Comparison of ENCODE assay signal across 8 cellular contexts in genomic region chr11:126062679-126063509, GRCh38. TPM values are rescaled to one million over a fixed set of nuclear protein-coding genes. Genes with fewer than 3 reads are reported as not detected.
DNase-seq lines count a peak whose midpoint lies in the region; ATAC-seq, FAIRE-seq and TF ChIP-seq lines count a peak whose summit lies in the region.

CDON (minus strand) TSS chr11:126062866; CDS start chr11:126023476, 39,390 bp downstream.

- in situ Hi-C loops in IMR-90 (cut with MboI; ENCODE audit: low sequenced_read_pairs): no loop called here

- dilution Hi-C loops in IMR-90 (cut with HindIII; ENCODE audit: low sequenced_read_pairs, unreplicated experiment): no loop called here

- H3K18ac ChIP-seq in IMR-90 (ENCODE audit: low read depth, low read length): peak within 1 kb of the TSS; percentile 99

- peaks cover 24% of the 10 kb centered on the region for H3K27me3 ChIP-seq in IMR-90 (ENCODE audit: control insufficient read depth, insufficient read depth, low read length)
- H3K27me3 ChIP-seq in OCI-LY3 (ENCODE audit: low read depth, low read length): peaks cover 25% of the 10 kb centered on the region

- TF ChIP-seq CTCF in D721Med (IDR thresholded peaks at IDR 0.05; ENCODE audit: insufficient read depth, missing control alignments): peak; percentile 5
- peak; percentile 29; the same call in 1 of the 2 replicates for TF ChIP-seq CTCF in IMR-90 (conservative IDR thresholded peaks at IDR 0.05; ENCODE audit: low read depth, low read length)
- no peak for TF ChIP-seq CTCF in OCI-LY3 (IDR thresholded peaks at IDR 0.05; ENCODE audit: low read depth, low read length)
- TF ChIP-seq CTCF in epithelial cell of esophagus (IDR thresholded peaks at IDR 0.05; ENCODE audit: insufficient read depth, low read depth, low read length, missing control alignments): no peak
- no peak for TF ChIP-seq CTCF in mucosa of descending colon (IDR thresholded peaks at IDR 0.05)

- H3K9ac ChIP-seq in IMR-90 (ENCODE audit: low read depth, low read length) (peak within 1 kb of the TSS; percentile 93), OCI-LY3 (ENCODE audit: low read length) (peak within 1 kb of the TSS; percentile 65)

- CTCF ChIA-PET in IMR-90 (lab: Yijun Ruan, JAX): interaction anchor here (1.0 kb wide), 1 partner anchor 131 kb away, joined by 3 read pairs; no protein-coding TSS in a partner anchor

- FAIRE-seq in D721Med (lab: Jason Lieb, UNC): no peak

- H3K9me3 ChIP-seq in IMR-90 (ENCODE audit: control insufficient read depth, insufficient read depth, low read length) (no peaks in the 10 kb centered on the region), OCI-LY3 (ENCODE audit: insufficient read depth, low read length) (no peaks in the 10 kb centered on the region), mucosa of descending colon (no peaks in the 10 kb centered on the region)

- H4K20me1 ChIP-seq in IMR-90 (ENCODE audit: insufficient read depth, low read length): no peaks in the 10 kb centered on the region
- no peaks in the 10 kb centered on the region for H4K20me1 ChIP-seq in OCI-LY3 (ENCODE audit: insufficient read depth, low read length)

- peak within 1 kb of the TSS; percentile 99 for H4K91ac ChIP-seq in IMR-90 (ENCODE audit: insufficient read depth, low read depth, low read length)

- peak within 1 kb of the TSS; percentile 96 for H2AK9ac ChIP-seq in IMR-90 (replicated peaks; ENCODE audit: low read depth, low read length, poor library complexity)

- H3K4ac ChIP-seq in IMR-90 (ENCODE audit: low read depth, low read length): peak within 1 kb of the TSS; percentile 100

- intact Hi-C loops in IMR-90 (cut with micrococcal nuclease) (loop anchor here (2.0 to 5.0 kb wide), 2 partner anchors 129 to 140 kb away; no protein-coding TSS in a partner anchor), mucosa of descending colon (cut with DNase I, micrococcal nuclease) (no loop called here)

- peak within 1 kb of the TSS; percentile 96 for H3K56ac ChIP-seq in IMR-90 (ENCODE audit: extremely low read depth, insufficient read depth, low read length)

- H2BK15ac ChIP-seq in IMR-90 (ENCODE audit: low read depth, low read length): peak within 1 kb of the TSS; percentile 98

- H3K4me1 ChIP-seq in IMR-90 (ENCODE audit: control insufficient read depth, insufficient read depth, low read length) (no peaks in the 10 kb centered on the region), OCI-LY3 (ENCODE audit: low read length) (peaks cover 5% of the 10 kb centered on the region; the same call in 1 of the 2 replicates), mucosa of descending colon (ENCODE audit: low read depth) (peaks cover 5% of the 10 kb centered on the region)

- H2AK5ac ChIP-seq in IMR-90 (ENCODE audit: low read depth, low read length): no peak within 1 kb of the TSS

- no peaks in the 10 kb centered on the region for H3K79me1 ChIP-seq in IMR-90 (ENCODE audit: low read depth in 1 of 2, low read length in 2 of 2)

- WGBS in IMR-90 (ENCODE audit: extremely low coverage in 2 of 2, insufficient read length in 1 of 2), 2 experiments: 5% methylated on average over 30 of the region's 82 CpGs; no CpG with 5 or more reads in 1 of the 2 experiments

- H2BK120ac ChIP-seq in IMR-90 (ENCODE audit: low read depth, low read length): peak within 1 kb of the TSS; percentile 100

- H3K27ac ChIP-seq in IMR-90 (ENCODE audit: insufficient read depth, low read length): peak within 1 kb of the TSS; percentile 74
- H3K27ac ChIP-seq in OCI-LY3 (ENCODE audit: low read length): peak within 1 kb of the TSS; percentile 52

- H4K8ac ChIP-seq in IMR-90 (ENCODE audit: low read depth in 2 of 2, low read length in 2 of 2): peak within 1 kb of the TSS; percentile 98

- ATAC-seq in GM21576 (IDR thresholded peaks at IDR 0.05; ENCODE audit: unreplicated experiment) (peak; percentile 97), IMR-90 (ENCODE audit: low read depth) (peak; percentile 99), mucosa of descending colon (peak; percentile 97)

- H3K4me2 ChIP-seq in IMR-90 (ENCODE audit: low read depth, low read length) (peak within 1 kb of the TSS; percentile 97), OCI-LY3 (ENCODE audit: low read length) (peak within 1 kb of the TSS; percentile 83)

- TF ChIP-seq POLR2A in IMR-90 (IDR thresholded peaks at IDR 0.05; ENCODE audit: low read depth, low read length): no peak

- H2BK5ac ChIP-seq in IMR-90 (ENCODE audit: low read depth, low read length, poor library complexity, severe bottlenecking): peak within 1 kb of the TSS; percentile 49

- peak; percentile 80 for DNase-seq in D721Med (ENCODE audit: insufficient read length, low spot score)
- peak; percentile 87 for DNase-seq in IMR-90
- peak; percentile 85 for DNase-seq in activated T-cell treated with anti-CD3 and anti-CD28 coated beads for 24 hours (ENCODE audit: low read depth)
- DNase-seq in epithelial cell of esophagus (ENCODE audit: low read depth): peak; percentile 94
- peak; percentile 93 to 95 (median 95) for DNase-seq in mucosa of descending colon
- DNase-seq in stimulated activated CD8-positive, alpha-beta memory T cell treated with anti-CD3 and anti-CD28 coated beads, Interleukin-2, amount 100 ng/mL, for 48 hours (ENCODE audit: low read depth in 2 of 2): peak; percentile 84 to 89

- no peaks in the 10 kb centered on the region for H3K36me3 ChIP-seq in IMR-90 (ENCODE audit: control insufficient read depth, insufficient read depth, low read length)
- H3K36me3 ChIP-seq in OCI-LY3 (replicated peaks; ENCODE audit: low read depth, low read length): no peaks in the 10 kb centered on the region
- no peaks in the 10 kb centered on the region for H3K36me3 ChIP-seq in mucosa of descending colon (ENCODE audit: low read depth)

- no TSS peak for BruUV-seq in IMR-90 (replicated peaks; lab: Mats Ljungman, UMichigan)

- no peaks in the 10 kb centered on the region for H3K9me1 ChIP-seq in IMR-90 (ENCODE audit: insufficient read depth, low read length)

- 0 out of 2 replicates have a peak, but pooled peaks have one; percentile 10 for TF ChIP-seq RAD21 in IMR-90 (IDR thresholded peaks at IDR 0.05; ENCODE audit: low read length)

- H3K4me3 ChIP-seq in IMR-90 (ENCODE audit: insufficient read depth, low read depth, low read length): peak within 1 kb of the TSS; percentile 61
- peak within 1 kb of the TSS; percentile 85 for H3K4me3 ChIP-seq in OCI-LY3 (ENCODE audit: low read length)
- peak within 1 kb of the TSS; percentile 60 for H3K4me3 ChIP-seq in epithelial cell of esophagus (ENCODE audit: low read length)
- peak within 1 kb of the TSS; percentile 40 for H3K4me3 ChIP-seq in mucosa of descending colon

- no peaks in the 10 kb centered on the region for H3K79me2 ChIP-seq in OCI-LY3 (ENCODE audit: low read length)

- peak within 1 kb of the TSS; percentile 100 for H2BK20ac ChIP-seq in IMR-90 (ENCODE audit: low read depth, low read length)

- peak within 1 kb of the TSS; percentile 100 for H3K14ac ChIP-seq in IMR-90 (replicated peaks; ENCODE audit: low read depth, low read length)

- peak within 1 kb of the TSS; percentile 100 for H3K23ac ChIP-seq in IMR-90 (ENCODE audit: low read depth, low read length)

- H4K5ac ChIP-seq in IMR-90 (ENCODE audit: low read depth, low read length): peak within 1 kb of the TSS; percentile 94

- POLR2A ChIA-PET in IMR-90 (lab: Charles Lee; ENCODE audit: unreplicated experiment): interaction anchor here (0.6 kb wide), 1 partner anchor 59 kb away, joined by 4 read pairs; no protein-coding TSS in a partner anchor

- peak within 1 kb of the TSS; percentile 100 for H2AFZ ChIP-seq in IMR-90 (replicated peaks; ENCODE audit: low read length, poor library complexity)
- peak within 1 kb of the TSS; percentile 97 for H2AFZ ChIP-seq in OCI-LY3 (ENCODE audit: low read depth, low read length)

TF ChIP-seq in IMR-90, 13 proteins besides CTCF, POLR2A, EP300 and RAD21:
- TF ChIP-seq BHLHE40 (IDR thresholded peaks at IDR 0.05; ENCODE audit: low read depth, low read length) (peak; percentile 97), MXI1 (IDR thresholded peaks at IDR 0.05; ENCODE audit: borderline replicate concordance, low read depth, low read length) (no peak), RCOR1 (IDR thresholded peaks at IDR 0.05; ENCODE audit: insufficient replicate concordance, low read length) (no peak), MAFK (IDR thresholded peaks at IDR 0.05; ENCODE audit: low read depth, low read length) (no peak), RFX5 (IDR thresholded peaks at IDR 0.05; ENCODE audit: low read depth, low read length) (no peak), MAZ (IDR thresholded peaks at IDR 0.05; ENCODE audit: borderline replicate concordance, low read depth, low read length) (peak; percentile 72; the same call in 1 of the 2 replicates), FOS (IDR thresholded peaks at IDR 0.05; ENCODE audit: low read depth, low read length) (no peak), USF2 (IDR thresholded peaks at IDR 0.05; ENCODE audit: low read depth, low read length) (0 out of 2 replicates have a peak, but pooled peaks have one; percentile 6), SMC3 (IDR thresholded peaks at IDR 0.05; ENCODE audit: low read depth, low read length) (no peak), CEBPB (IDR thresholded peaks at IDR 0.05; ENCODE audit: low read depth, low read length) (no peak), CHD1 (IDR thresholded peaks at IDR 0.05; ENCODE audit: low read depth, low read length) (peak; percentile 99; the same call in 1 of the 2 replicates), NFE2L2 (IDR thresholded peaks at IDR 0.05; ENCODE audit: low read depth, low read length) (no peak), ELK1 (IDR thresholded peaks at IDR 0.05; ENCODE audit: borderline replicate concordance, low read depth, low read length) (no peak)

RNA-seq across cellular contexts. Expression of gene CDON, which starts in this region (rescaled TPM):
- total RNA-seq in IMR-90 (2012; rRNA removed): 2.2 and 3.8 TPM in 2 replicates
- 1.2 and 1.4 TPM in 2 replicates for polyA plus RNA-seq in IMR-90 (2012; rRNA removed)
- polyA plus RNA-seq in IMR-90 (2012; cell fraction: cytosol; rRNA removed): 0.74 and 1.0 TPM in 2 replicates
- polyA plus RNA-seq in IMR-90 (2012; cell fraction: nucleus; rRNA removed; ENCODE audit: low replicate concordance): 0.65 and 2.6 TPM in 2 replicates
- 10 to 100 TPM in 1 of 3 donors, 1 to 10 TPM in 2; 3.8 to 91.6 (median 6.6) TPM for total RNA-seq in mucosa of descending colon

Comparison
In these comparisons a context has a peak if more than half of its experiments do, and no peak if none do; other contexts are left out.
1. Peak in every context shown above with its lines: DNase-seq, ATAC-seq, H3K4me3 ChIP-seq and H3K27ac ChIP-seq.
2. CTCF ChIP-seq: peak in D721Med (single experiment) and IMR-90 (single experiment); none in OCI-LY3 (single experiment), epithelial cell of esophagus (single experiment) and mucosa of descending colon (single experiment).